In genomic region chr13:46578590-46578975, GRCh38 we compare ENCODE assay signal across 11 cellular contexts. TPM values are rescaled to one million over a fixed set of nuclear protein-coding genes. Genes with fewer than 3 reads are reported as not detected.
DNase-seq lines count a peak whose midpoint lies in the region; ATAC-seq and TF ChIP-seq lines count a peak whose summit lies in the region.
"Had no signal": no experiment of that assay in that cellular context is flagged by ENCODE, and none has a peak within 500 bp of the region (broad histone marks: within the 10 kb centered on the region; RNA-seq: fewer than 3 reads in every experiment).

No MANE protein-coding gene starts in this region.

- H3K9me3 Mint-ChIP-seq in activated CD4-positive, alpha-beta memory T cell treated with anti-CD3 and anti-CD28 coated beads for 36 hours = no peaks in the 10 kb centered on the region
- H3K9me3 Mint-ChIP-seq in activated CD4-positive, alpha-beta memory T cell treated with anti-CD3 and anti-CD28 coated beads, Interleukin-2, amount 10 ng/mL, durations not matched to agents 7 days and 5 days = no peaks in the 10 kb centered on the region
- H3K9me3 Mint-ChIP-seq in activated T-helper 2 cell treated with anti-CD3 and anti-CD28 coated beads, Interferon-gamma antibody, Interleukin-2, Interleukin-4, amounts not matched to agents 10 μg/mL and 5 μg/mL and 100 μg/mL, durations not matched to agents 14 hours and 24 hours and 36 hours = no peaks in the 10 kb centered on the region
- H3K9me3 Mint-ChIP-seq: naive thymus-derived CD8-positive, alpha-beta T cell; T-cell had no signal

- H3K36me3 Mint-ChIP-seq in activated CD4-positive, alpha-beta memory T cell treated with anti-CD3 and anti-CD28 coated beads for 36 hours = no peaks in the 10 kb centered on the region
- H3K36me3 Mint-ChIP-seq in activated CD4-positive, alpha-beta memory T cell treated with anti-CD3 and anti-CD28 coated beads, Interleukin-2, amount 10 ng/mL, durations not matched to agents 7 days and 5 days (ENCODE audit: low read depth) = peaks cover 5% of the 10 kb centered on the region
- H3K36me3 Mint-ChIP-seq in activated T-helper 2 cell treated with anti-CD3 and anti-CD28 coated beads, Interferon-gamma antibody, Interleukin-2, Interleukin-4, amounts not matched to agents 10 μg/mL and 5 μg/mL and 100 μg/mL, durations not matched to agents 14 hours and 24 hours and 36 hours (ENCODE audit: low read depth) = peaks cover 8% of the 10 kb centered on the region

- ATAC-seq in HG02610 (IDR thresholded peaks at IDR 0.05; ENCODE audit: unreplicated experiment) = peak; percentile 62
- peak; percentile 79 for ATAC-seq in stimulated activated naive CD8-positive, alpha-beta T cell treated with anti-CD3 and anti-CD28 coated beads, Interleukin-15, Interleukin-2, amounts not matched to agents 100 U/mL and 50 U/mL, for 24 hours

- no peak overlapping the region for H3K4me3 ChIP-seq in testis

- POLR2A ChIA-PET in activated CD4-positive, alpha-beta memory T cell treated with anti-CD3 and anti-CD28 coated beads for 36 hours (lab: Charles Lee) = interaction anchor here (0.6 to 1.1 kb wide), 5 partner anchors 9 to 79 kb away, joined by 3 read pairs; no protein-coding TSS in a partner anchor
- POLR2A ChIA-PET in activated CD4-positive, alpha-beta memory T cell treated with anti-CD3 and anti-CD28 coated beads, Interleukin-2, amount 10 ng/mL, durations not matched to agents 7 days and 5 days (lab: Charles Lee) = no interaction called here

- 37 to 62% methylated on average over 3 of the region's 3 CpGs for WGBS in testis, 2 donors

- peak; percentile 56 for DNase-seq in activated CD4-positive, alpha-beta memory T cell treated with anti-CD3 and anti-CD28 coated beads for 36 hours
- no peak for DNase-seq in activated CD4-positive, alpha-beta memory T cell treated with anti-CD3 and anti-CD28 coated beads, Interleukin-2, amount 10 ng/mL, durations not matched to agents 7 days and 5 days
- DNase-seq in activated T-helper 2 cell treated with anti-CD3 and anti-CD28 coated beads, Interferon-gamma antibody, Interleukin-2, Interleukin-4, amounts not matched to agents 10 μg/mL and 5 μg/mL and 100 μg/mL, durations not matched to agents 14 hours and 24 hours and 36 hours (ENCODE audit: low spot score) = no peak
- peak; percentile 32 for DNase-seq in stimulated activated naive CD8-positive, alpha-beta T cell treated with anti-CD3 and anti-CD28 coated beads, Interleukin-15, Interleukin-2, amounts not matched to agents 100 U/mL and 50 U/mL, for 24 hours
- no peak for DNase-seq in HCEC 1CT
- DNase-seq in testis = no peak
- DNase-seq in DMS53 treated with DMSO at 0.1 percent for 48 hours (lab: John Stamatoyannopoulos, UW; ENCODE audit: unreplicated experiment) = no peak
- DNase-seq: AML-193; naive thymus-derived CD8-positive, alpha-beta T cell; T-cell had no signal

- H3K27me3 ChIP-seq in testis = no peaks in the 10 kb centered on the region

- intact Hi-C loops in activated CD4-positive, alpha-beta memory T cell treated with anti-CD3 and anti-CD28 coated beads for 36 hours (cut with micrococcal nuclease) = loop anchor here (1.0 kb wide), 2 partner anchors 15 to 24 kb away; no protein-coding TSS in a partner anchor
- intact Hi-C loops in activated T-helper 2 cell treated with anti-CD3 and anti-CD28 coated beads, Interferon-gamma antibody, Interleukin-2, Interleukin-4, amounts not matched to agents 10 μg/mL and 5 μg/mL and 100 μg/mL, durations not matched to agents 14 hours and 24 hours and 36 hours (cut with micrococcal nuclease) = loop anchor here (2.0 kb wide), 4 partner anchors 14 to 62 kb away; partner anchors contain the start of gene LRCH1
- intact Hi-C loops in testis (cut with DNase I; ENCODE audit: low total_unique reads) = no loop called here

- H3K27ac ChIP-seq in testis = no peak overlapping the region

- H3K9me3 ChIP-seq in testis = no peaks in the 10 kb centered on the region

- no peaks in the 10 kb centered on the region for H3K27me3 Mint-ChIP-seq in activated CD4-positive, alpha-beta memory T cell treated with anti-CD3 and anti-CD28 coated beads for 36 hours
- H3K27me3 Mint-ChIP-seq in activated CD4-positive, alpha-beta memory T cell treated with anti-CD3 and anti-CD28 coated beads, Interleukin-2, amount 10 ng/mL, durations not matched to agents 7 days and 5 days = no peaks in the 10 kb centered on the region
- no peaks in the 10 kb centered on the region for H3K27me3 Mint-ChIP-seq in activated T-helper 2 cell treated with anti-CD3 and anti-CD28 coated beads, Interferon-gamma antibody, Interleukin-2, Interleukin-4, amounts not matched to agents 10 μg/mL and 5 μg/mL and 100 μg/mL, durations not matched to agents 14 hours and 24 hours and 36 hours (ENCODE audit: low read depth)
- H3K27me3 Mint-ChIP-seq: naive thymus-derived CD8-positive, alpha-beta T cell; T-cell had no signal

- TF ChIP-seq POLR2A in testis (IDR thresholded peaks at IDR 0.05) = no peak

- H3K4me1 Mint-ChIP-seq in activated CD4-positive, alpha-beta memory T cell treated with anti-CD3 and anti-CD28 coated beads for 36 hours (ENCODE audit: low read depth) = peaks cover 59% of the 10 kb centered on the region
- peaks cover 33% of the 10 kb centered on the region for H3K4me1 Mint-ChIP-seq in activated CD4-positive, alpha-beta memory T cell treated with anti-CD3 and anti-CD28 coated beads, Interleukin-2, amount 10 ng/mL, durations not matched to agents 7 days and 5 days
- peaks cover 53% of the 10 kb centered on the region for H3K4me1 Mint-ChIP-seq in activated T-helper 2 cell treated with anti-CD3 and anti-CD28 coated beads, Interferon-gamma antibody, Interleukin-2, Interleukin-4, amounts not matched to agents 10 μg/mL and 5 μg/mL and 100 μg/mL, durations not matched to agents 14 hours and 24 hours and 36 hours (ENCODE audit: low read depth)

- no peak overlapping the region for H3K4me3 Mint-ChIP-seq in activated CD4-positive, alpha-beta memory T cell treated with anti-CD3 and anti-CD28 coated beads for 36 hours
- no peak overlapping the region for H3K4me3 Mint-ChIP-seq in activated CD4-positive, alpha-beta memory T cell treated with anti-CD3 and anti-CD28 coated beads, Interleukin-2, amount 10 ng/mL, durations not matched to agents 7 days and 5 days
- H3K4me3 Mint-ChIP-seq in activated T-helper 2 cell treated with anti-CD3 and anti-CD28 coated beads, Interferon-gamma antibody, Interleukin-2, Interleukin-4, amounts not matched to agents 10 μg/mL and 5 μg/mL and 100 μg/mL, durations not matched to agents 14 hours and 24 hours and 36 hours (ENCODE audit: low read depth) = no peak overlapping the region

- CTCF ChIA-PET in activated CD4-positive, alpha-beta memory T cell treated with anti-CD3 and anti-CD28 coated beads for 36 hours (lab: Charles Lee) = interaction anchor here (2.7 kb wide), 1 partner anchor 26 kb away, joined by 13 read pairs; no protein-coding TSS in a partner anchor
- CTCF ChIA-PET in activated CD4-positive, alpha-beta memory T cell treated with anti-CD3 and anti-CD28 coated beads, Interleukin-2, amount 10 ng/mL, durations not matched to agents 7 days and 5 days (lab: Charles Lee) = interaction anchor here (0.6 to 2.2 kb wide), 3 partner anchors 17 to 57 kb away, joined by 4 to 6 read pairs (median 5); no protein-coding TSS in a partner anchor

- H3K4me1 ChIP-seq in testis = peaks cover 39% of the 10 kb centered on the region

- peak overlapping the region; percentile 35 for H3K27ac Mint-ChIP-seq in activated CD4-positive, alpha-beta memory T cell treated with anti-CD3 and anti-CD28 coated beads for 36 hours
- H3K27ac Mint-ChIP-seq in activated CD4-positive, alpha-beta memory T cell treated with anti-CD3 and anti-CD28 coated beads, Interleukin-2, amount 10 ng/mL, durations not matched to agents 7 days and 5 days = no peak overlapping the region
- H3K27ac Mint-ChIP-seq in activated T-helper 2 cell treated with anti-CD3 and anti-CD28 coated beads, Interferon-gamma antibody, Interleukin-2, Interleukin-4, amounts not matched to agents 10 μg/mL and 5 μg/mL and 100 μg/mL, durations not matched to agents 14 hours and 24 hours and 36 hours = peak overlapping the region; percentile 29

- TF ChIP-seq CTCF in testis (IDR thresholded peaks at IDR 0.05) = no peak

- H3K36me3 ChIP-seq in testis (ENCODE audit: low read depth, missing control alignments) = no peaks in the 10 kb centered on the region

RNA-seq across cellular contexts. Expression of gene LRCH1, which starts 25.6 kb away (rescaled TPM):
- 10 to 100 TPM; 16.9 to 17.9 TPM for total RNA-seq in activated CD4-positive, alpha-beta memory T cell treated with anti-CD3 and anti-CD28 coated beads for 36 hours
- 10 to 100 TPM; 17.1 TPM for total RNA-seq in activated CD4-positive, alpha-beta memory T cell treated with anti-CD3 and anti-CD28 coated beads, Interleukin-2, amount 10 ng/mL, durations not matched to agents 7 days and 5 days
- total RNA-seq in activated T-helper 2 cell treated with anti-CD3 and anti-CD28 coated beads, Interferon-gamma antibody, Interleukin-2, Interleukin-4, amounts not matched to agents 10 μg/mL and 5 μg/mL and 100 μg/mL, durations not matched to agents 14 hours and 24 hours and 36 hours = 16.9 and 17.8 TPM in 2 replicates
- total RNA-seq in testis = 10 to 100 TPM; 16.8 to 17.7 TPM
- polyA plus RNA-seq in testis (ENCODE audit: insufficient read depth, low read depth, low replicate concordance) = 8.9 TPM

Comparison
In these comparisons a context has a peak if more than half of its experiments do, and no peak if none do; other contexts are left out.
1. DNase-seq: peak in activated CD4-positive, alpha-beta memory T cell treated with anti-CD3 and anti-CD28 coated beads for 36 hours (single experiment) and stimulated activated naive CD8-positive, alpha-beta T cell treated with anti-CD3 and anti-CD28 coated beads, Interleukin-15, Interleukin-2, amounts not matched to agents 100 U/mL and 50 U/mL, for 24 hours (single experiment); none in activated CD4-positive, alpha-beta memory T cell treated with anti-CD3 and anti-CD28 coated beads, Interleukin-2, amount 10 ng/mL, durations not matched to agents 7 days and 5 days (single experiment), activated T-helper 2 cell treated with anti-CD3 and anti-CD28 coated beads, Interferon-gamma antibody, Interleukin-2, Interleukin-4, amounts not matched to agents 10 μg/mL and 5 μg/mL and 100 μg/mL, durations not matched to agents 14 hours and 24 hours and 36 hours (single experiment), HCEC 1CT (single experiment), testis (single experiment) and DMS53 treated with DMSO at 0.1 percent for 48 hours (single experiment).